In genomic region chr15:27932600-27932999, GRCh38 we compare ENCODE assay signal across 36 cellular contexts.
"Had no signal": no experiment of that assay in that cellular context is flagged by ENCODE, and none has a peak within 500 bp of the region (broad histone marks: within the 10 kb centered on the region; RNA-seq: fewer than 3 reads in every experiment).

No MANE protein-coding gene starts in this region.

- H3K36me3 ChIP-seq: MG63 had no signal

- DNase-seq: Karpas-422, Kasumi-1, MG63, MM.1S, MV-4-11, NCI-H1048, NCI-H1092, NCI-H1092 treated with DMSO at 0.1 percent for 48 hours, NCI-H1105, NCI-H1105 treated with DMSO at 0.1 percent for 48 hours, NCI-H1417, NCI-H1417 treated with DMSO at 0.1 percent for 48 hours, NCI-H1436, NCI-H1436 treated with DMSO at 0.1 percent for 48 hours, NCI-H146, NCI-H1694, NCI-H1694 treated with DMSO at 0.1 percent for 48 hours, NCI-H187, NCI-H187 treated with DMSO at 0.1 percent for 48 hours, NCI-H1930, NCI-H2029, NCI-H2029 treated with DMSO at 0.1 percent for 48 hours, NCI-H2081, NCI-H2081 treated with DMSO at 0.1 percent for 48 hours, NCI-H2107, NCI-H2171, NCI-H2171 treated with DMSO at 0.1 percent for 48 hours, NCI-H2227 treated with DMSO at 0.1 percent for 48 hours, NCI-H226, NCI-H345, NCI-H446, NCI-H446 treated with DMSO at 0.1 percent for 48 hours, NCI-H510A treated with DMSO at 0.1 percent for 48 hours, NCI-H524, NCI-H524 treated with DMSO at 0.1 percent for 48 hours, NCI-H526 had no signal

- H3K4me3 ChIP-seq: MG63 had no signal

- H3K9me3 ChIP-seq: MG63 had no signal

- H3K27me3 ChIP-seq: MG63 had no signal
